Comparison of ENCODE assay signal across 8 cellular contexts in genomic region chr12:7190268-7191055, GRCh38. TPM values are rescaled to one million over a fixed set of nuclear protein-coding genes. Genes with fewer than 3 reads are reported as not detected.
DNase-seq lines count a peak whose midpoint lies in the region; ATAC-seq and TF ChIP-seq lines count a peak whose summit lies in the region.

No MANE protein-coding gene starts in this region.

- H3K4me1 ChIP-seq in CD8-positive, alpha-beta memory T cell (ENCODE audit: insufficient read depth, low read length), result peaks cover 33% of the 10 kb centered on the region
- H3K4me1 ChIP-seq in mesodermal cell (ENCODE audit: control insufficient read depth, insufficient read depth, low read length, poor library complexity, severe bottlenecking) (peaks cover 3% of the 10 kb centered on the region), tibial nerve (peaks cover 0 to 39% (median 14%) of the 10 kb centered on the region in 4 donors)

- no peak overlapping the region for H3K27ac ChIP-seq in CD8-positive, alpha-beta memory T cell (ENCODE audit: low read depth, low read length)
- no peak overlapping the region for H3K27ac ChIP-seq in mesodermal cell (ENCODE audit: low read depth, low read length, severe bottlenecking)
- peak overlapping the region; percentile 77 to 98 (median 96) for H3K27ac ChIP-seq in tibial nerve

- no peaks in the 10 kb centered on the region for H3K9me3 Mint-ChIP-seq in CD8-positive, alpha-beta memory T cell
- H3K9me3 Mint-ChIP-seq in effector memory CD8-positive, alpha-beta T cell, result no peaks in the 10 kb centered on the region

- H3K4me3 ChIP-seq in CD8-positive, alpha-beta memory T cell (ENCODE audit: low read length), result peak overlapping the region; percentile 60
- peak overlapping the region; percentile 62 for H3K4me3 ChIP-seq in mesodermal cell (ENCODE audit: extremely low read depth, insufficient read depth, low read length, poor library complexity, severe bottlenecking)
- H3K4me3 ChIP-seq in tibial nerve, result peak overlapping the region; percentile 73 to 95 (median 84)

- peak overlapping the region; percentile 74 to 93 (median 86) for H3K27ac Mint-ChIP-seq in CD8-positive, alpha-beta memory T cell
- peak overlapping the region; percentile 92 for H3K27ac Mint-ChIP-seq in T-helper 17 cell
- H3K27ac Mint-ChIP-seq in effector memory CD8-positive, alpha-beta T cell, result peak overlapping the region; percentile 81 to 96

- no peak for TF ChIP-seq POLR2A in tibial nerve (IDR thresholded peaks at IDR 0.05)

- TF ChIP-seq EP300 in tibial nerve (IDR thresholded peaks at IDR 0.05), result no peak

- ATAC-seq in HG03066 (IDR thresholded peaks at IDR 0.05; ENCODE audit: low read depth, unreplicated experiment), result peak; percentile 6
- ATAC-seq in T-helper 17 cell, result no peak
- no peak for ATAC-seq in effector memory CD8-positive, alpha-beta T cell (replicated peaks)
- ATAC-seq in HG03175 (IDR thresholded peaks at IDR 0.05; ENCODE audit: unreplicated experiment), result no peak

- POLR2A ChIA-PET in CD8-positive, alpha-beta memory T cell (lab: Charles Lee), result no interaction called here

- no peaks in the 10 kb centered on the region for H3K27me3 ChIP-seq in CD8-positive, alpha-beta memory T cell (ENCODE audit: insufficient read depth, low read length, poor library complexity, severe bottlenecking)
- no peaks in the 10 kb centered on the region for H3K27me3 ChIP-seq in tibial nerve

- CTCF ChIA-PET in CD8-positive, alpha-beta memory T cell (lab: Charles Lee), result interaction anchor here (1.5 kb wide), 1 partner anchor 266 kb away, joined by 3 read pairs; no protein-coding TSS in a partner anchor

- no peaks in the 10 kb centered on the region for H3K9me3 ChIP-seq in CD8-positive, alpha-beta memory T cell (ENCODE audit: low read length)
- no peaks in the 10 kb centered on the region for H3K9me3 ChIP-seq in T-helper 17 cell (ENCODE audit: control insufficient read depth, low read length, poor library complexity, severe bottlenecking)
- H3K9me3 ChIP-seq in mesodermal cell (ENCODE audit: control insufficient read depth, low read length), result no peaks in the 10 kb centered on the region
- H3K9me3 ChIP-seq in tibial nerve, result no peaks in the 10 kb centered on the region

- H3K36me3 ChIP-seq in CD8-positive, alpha-beta memory T cell (ENCODE audit: insufficient read depth, low read length), result no peaks in the 10 kb centered on the region
- peaks cover 32% of the 10 kb centered on the region for H3K36me3 ChIP-seq in mesodermal cell (ENCODE audit: control insufficient read depth, insufficient read depth, low read length)
- H3K36me3 ChIP-seq in tibial nerve, result peaks cover 0 to 35% (median 0%) of the 10 kb centered on the region in 3 donors

- H3K36me3 Mint-ChIP-seq in CD8-positive, alpha-beta memory T cell, result peaks cover 0 to 30% (median 5%) of the 10 kb centered on the region in 3 donors
- peaks cover 6% of the 10 kb centered on the region for H3K36me3 Mint-ChIP-seq in T-helper 17 cell (ENCODE audit: low read depth)
- peaks cover 8% of the 10 kb centered on the region for H3K36me3 Mint-ChIP-seq in effector memory CD8-positive, alpha-beta T cell (ENCODE audit: insufficient read depth)

- DNase-seq in CD8-positive, alpha-beta memory T cell, result peak in 1 of 5 donors; percentile 27
- no peak for DNase-seq in T-helper 17 cell
- DNase-seq in effector memory CD8-positive, alpha-beta T cell, result peak in 1 of 3 experiments; percentile 7
- peak in 1 of 2 donors; percentile 21 for DNase-seq in tibial nerve (ENCODE audit: low spot score in 2 of 2)
- DNase-seq in NCI-H226, result no peak

- 25 to 27% methylated on average over 12 to 13 of the region's 17 CpGs for WGBS in mesodermal cell (ENCODE audit: insufficient coverage in 2 of 2), 2 experiments
- 33 to 40% methylated on average over 8 to 13 of the region's 17 CpGs for WGBS in tibial nerve, 2 donors

- TF ChIP-seq CTCF in tibial nerve (IDR thresholded peaks at IDR 0.05), result no peak

- peaks cover 47 to 58% (median 57%) of the 10 kb centered on the region in 3 donors for H3K4me1 Mint-ChIP-seq in CD8-positive, alpha-beta memory T cell
- H3K4me1 Mint-ChIP-seq in T-helper 17 cell, result peaks cover 36% of the 10 kb centered on the region
- H3K4me1 Mint-ChIP-seq in effector memory CD8-positive, alpha-beta T cell (ENCODE audit: low read depth in 2 of 2), result peaks cover 36 to 40% of the 10 kb centered on the region in 2 donors

- H3K4me3 Mint-ChIP-seq in CD8-positive, alpha-beta memory T cell, result peak overlapping the region; percentile 83 to 97 (median 84)
- H3K4me3 Mint-ChIP-seq in T-helper 17 cell, result peak overlapping the region; percentile 83
- H3K4me3 Mint-ChIP-seq in effector memory CD8-positive, alpha-beta T cell, result peak overlapping the region; percentile 96 to 97

- H3K27me3 Mint-ChIP-seq in CD8-positive, alpha-beta memory T cell, result no peaks in the 10 kb centered on the region
- no peaks in the 10 kb centered on the region for H3K27me3 Mint-ChIP-seq in T-helper 17 cell
- no peaks in the 10 kb centered on the region for H3K27me3 Mint-ChIP-seq in effector memory CD8-positive, alpha-beta T cell

RNA-seq across cellular contexts. Expression of gene PEX5, which starts 1.0 kb away (rescaled TPM):
- 10 to 100 TPM; 30.7 to 31.3 TPM for total RNA-seq in CD8-positive, alpha-beta memory T cell
- 17.4 TPM for polyA plus RNA-seq in CD8-positive, alpha-beta memory T cell
- total RNA-seq in T-helper 17 cell (10 to 100 TPM; 13.1 to 14.6 TPM), tibial nerve (10 to 100 TPM; 58.1 to 70.6 (median 65.7) TPM)
- 17.3 TPM for polyA plus RNA-seq in mesodermal cell (2013, experiment 1 of 2)
- polyA plus RNA-seq in mesodermal cell (2013, experiment 2 of 2), result 14.6 TPM

Comparison
In these comparisons a context has a peak if more than half of its experiments do, and no peak if none do; other contexts are left out.
1. H3K27ac ChIP-seq: peak in tibial nerve (4 of 4); none in CD8-positive, alpha-beta memory T cell (single experiment) and mesodermal cell (single experiment).
2. Peak in every context shown above with its lines, with median percentiles within 50 percentile points of each other: H3K4me3 ChIP-seq, H3K27ac Mint-ChIP-seq and H3K4me3 Mint-ChIP-seq.